Comparison of ENCODE assay signal across 8 cellular contexts in genomic region chr17:79812969-79813825, GRCh38. TPM values are rescaled to one million over a fixed set of nuclear protein-coding genes. Genes with fewer than 3 reads are reported as not detected.
DNase-seq lines count a peak whose midpoint lies in the region; ATAC-seq and TF ChIP-seq lines count a peak whose summit lies in the region.

No MANE protein-coding gene starts in this region.

- H3K4me1 Mint-ChIP-seq in activated T-cell treated with anti-CD3 and anti-CD28 coated beads, Interleukin-2, amount 50 U/mL, for 72 hours (ENCODE audit: low read depth): peaks cover 35% of the 10 kb centered on the region
- peaks cover 11% of the 10 kb centered on the region for H3K4me1 Mint-ChIP-seq in glutamatergic neuron (ENCODE audit: low read depth, unreplicated experiment)

- H3K9ac ChIP-seq in SK-N-SH: peak overlapping the region; percentile 34; the same call in 1 of the 2 replicates

- TF ChIP-seq POLR2A in GM18505 (IDR thresholded peaks at IDR 0.05; ENCODE audit: borderline replicate concordance, extremely low read depth, insufficient read depth, insufficient read length) (no peak), gastroesophageal sphincter (IDR thresholded peaks at IDR 0.05) (no peak)

- peaks cover 0 to 3% of the 10 kb centered on the region in 2 donors for H3K36me3 Mint-ChIP-seq in activated T-cell treated with anti-CD3 and anti-CD28 coated beads, Interleukin-2, amount 50 U/mL, for 72 hours (ENCODE audit: insufficient read depth in 2 of 2)
- no peaks in the 10 kb centered on the region for H3K36me3 Mint-ChIP-seq in glutamatergic neuron (ENCODE audit: unreplicated experiment)

- no peak for ATAC-seq in activated T-cell treated with anti-CD3 and anti-CD28 coated beads, Interleukin-2, amount 50 U/mL, for 72 hours (replicated peaks in 1 of 2)
- ATAC-seq in thoracic aorta (ENCODE audit: insufficient number of reproducible peaks, low FRiP score, low read depth) (no peak), GM18505 (IDR thresholded peaks at IDR 0.05; ENCODE audit: unreplicated experiment) (no peak), HG02588 (IDR thresholded peaks at IDR 0.05; ENCODE audit: unreplicated experiment) (no peak), gastroesophageal sphincter (no peak)

- peaks cover 19% of the 10 kb centered on the region for H3F3A ChIP-seq in SK-N-SH (replicated peaks; ENCODE audit: insufficient read depth)

- H3K27me3 Mint-ChIP-seq in activated T-cell treated with anti-CD3 and anti-CD28 coated beads, Interleukin-2, amount 50 U/mL, for 72 hours (ENCODE audit: low read depth): peaks cover 57% of the 10 kb centered on the region
- H3K27me3 Mint-ChIP-seq in glutamatergic neuron (ENCODE audit: unreplicated experiment): peaks cover 29% of the 10 kb centered on the region

- H4K20me1 ChIP-seq in SK-N-SH (ENCODE audit: insufficient read depth): no peaks in the 10 kb centered on the region

- H3K27me3 ChIP-seq in SK-N-SH (ENCODE audit: insufficient read depth) (peaks cover 17% of the 10 kb centered on the region), thoracic aorta (replicated peaks; ENCODE audit: insufficient read depth) (peaks cover 40% of the 10 kb centered on the region), gastroesophageal sphincter (peaks cover 98% of the 10 kb centered on the region)

- H3K27ac Mint-ChIP-seq in activated T-cell treated with anti-CD3 and anti-CD28 coated beads, Interleukin-2, amount 50 U/mL, for 72 hours: no peak overlapping the region
- no peak overlapping the region for H3K27ac Mint-ChIP-seq in glutamatergic neuron (ENCODE audit: unreplicated experiment)

- DNase-seq in activated T-cell treated with anti-CD3 and anti-CD28 coated beads, Interleukin-2, amount 50 U/mL, for 72 hours: no peak
- DNase-seq in activated T-cell treated with anti-CD3 and anti-CD28 coated beads for 4 hours (no peak), SK-N-SH (peak; percentile 91), glutamatergic neuron (peak; percentile 55), thoracic aorta (ENCODE audit: low spot score) (no peak)

- H3K4me3 Mint-ChIP-seq in activated T-cell treated with anti-CD3 and anti-CD28 coated beads, Interleukin-2, amount 50 U/mL, for 72 hours: peak overlapping the region; percentile 73 to 76
- H3K4me3 Mint-ChIP-seq in glutamatergic neuron (ENCODE audit: unreplicated experiment): peak overlapping the region; percentile 82

- 18% methylated on average over 29 of the region's 102 CpGs for WGBS in SK-N-SH (ENCODE audit: low lambda C conversion rate)
- no CpG with 5 or more reads among the region's 102 CpGs for WGBS in gastroesophageal sphincter (ENCODE audit: low coverage in 1 of 2), 2 donors

- H3K9me2 ChIP-seq in SK-N-SH: no peaks in the 10 kb centered on the region

- TF ChIP-seq EP300 in SK-N-SH (IDR thresholded peaks at IDR 0.05; ENCODE audit: borderline replicate concordance in 1 of 2, low read depth in 1 of 2, low read length in 1 of 2) (no peak), gastroesophageal sphincter (IDR thresholded peaks at IDR 0.05) (no peak)

- CTCF ChIA-PET in SK-N-SH (lab: Yijun Ruan, JAX): interaction anchor here (0.6 to 14.7 kb wide), 15 partner anchors 6 to 195 kb away, joined by 3 to 274 read pairs (median 20); partner anchors contain the start of genes CBX2, CBX4 and CBX8

- TF ChIP-seq CTCF in SK-N-SH (IDR thresholded peaks at IDR 0.05) (no peak), glutamatergic neuron (IDR thresholded peaks at IDR 0.05; ENCODE audit: partially characterized antibody, unreplicated experiment) (no peak), thoracic aorta (IDR thresholded peaks at IDR 0.05) (no peak), gastroesophageal sphincter (IDR thresholded peaks at IDR 0.05) (no peak)

- no peak for TF ChIP-seq RAD21 in SK-N-SH (IDR thresholded peaks at IDR 0.05; ENCODE audit: low read length)

- H2AFZ ChIP-seq in SK-N-SH (ENCODE audit: low read depth): peak overlapping the region; percentile 94; the same call in 1 of the 2 replicates

- H3K9me3 ChIP-seq in SK-N-SH: no peaks in the 10 kb centered on the region
- no peaks in the 10 kb centered on the region for H3K9me3 ChIP-seq in thoracic aorta
- H3K9me3 ChIP-seq in gastroesophageal sphincter: no peaks in the 10 kb centered on the region

- H3K4me3 ChIP-seq in SK-N-SH (ENCODE audit: low read depth in 2 of 2, low read length in 1 of 2) (peak overlapping the region in 1 of 2 experiments; percentile 47; a peak in 2 of 4 replicates), thoracic aorta (peak overlapping the region; percentile 47), gastroesophageal sphincter (peak overlapping the region in 1 of 2 donors; percentile 43)

- POLR2A ChIA-PET in SK-N-SH (lab: Yijun Ruan, JAX): interaction anchor here (0.8 to 6.3 kb wide), 9 partner anchors 15 to 78 kb away, joined by 3 to 93 read pairs (median 4); partner anchors contain the start of genes CBX4 and CBX8

- H3K4me1 ChIP-seq in SK-N-SH (ENCODE audit: control insufficient read depth in 1 of 2, insufficient read depth in 2 of 2, low read depth in 1 of 2, low read length in 1 of 2) (peaks cover 15 to 41% of the 10 kb centered on the region in 2 experiments), thoracic aorta (ENCODE audit: control insufficient read depth in 1 of 2, low read depth in 2 of 2) (peaks cover 18 to 37% of the 10 kb centered on the region in 2 donors), gastroesophageal sphincter (peaks cover 0 to 69% (median 35%) of the 10 kb centered on the region in 3 donors)

- no peaks in the 10 kb centered on the region for H3K79me2 ChIP-seq in SK-N-SH (ENCODE audit: insufficient read depth)

- H3K9me3 Mint-ChIP-seq in activated T-cell treated with anti-CD3 and anti-CD28 coated beads, Interleukin-2, amount 50 U/mL, for 72 hours: no peaks in the 10 kb centered on the region
- peaks cover 8% of the 10 kb centered on the region for H3K9me3 Mint-ChIP-seq in glutamatergic neuron (ENCODE audit: unreplicated experiment)

- peak overlapping the region; percentile 55; the same call in 1 of the 2 replicates for H3K4me2 ChIP-seq in SK-N-SH

- H3K36me3 ChIP-seq in SK-N-SH (replicated peaks in 1 of 2; ENCODE audit: control insufficient read depth in 1 of 2, insufficient read depth in 2 of 2, low read length in 1 of 2) (no peaks in the 10 kb centered on the region), thoracic aorta (no peaks in the 10 kb centered on the region), gastroesophageal sphincter (no peaks in the 10 kb centered on the region)

- H3K27ac ChIP-seq in SK-N-SH (ENCODE audit: low read depth in 2 of 2, low read length in 1 of 2): peak overlapping the region in 1 of 2 experiments; percentile 90; a peak in 2 of 4 replicates
- no peak overlapping the region for H3K27ac ChIP-seq in thoracic aorta
- H3K27ac ChIP-seq in gastroesophageal sphincter: no peak overlapping the region

TF ChIP-seq in SK-N-SH, 30 proteins besides CTCF, POLR2A, EP300 and RAD21 (continues in another document):
- no peak for TF ChIP-seq USF2 (IDR thresholded peaks at IDR 0.05; ENCODE audit: borderline replicate concordance, low read depth, low read length)
- TF ChIP-seq FOSL2 (IDR thresholded peaks at IDR 0.05; ENCODE audit: borderline replicate concordance, low read depth): no peak
- peak; percentile 83 for TF ChIP-seq TAF1 (IDR thresholded peaks at IDR 0.05; ENCODE audit: borderline replicate concordance, low read depth, low read length)
- TF ChIP-seq PBX3 (IDR thresholded peaks at IDR 0.05): no peak
- TF ChIP-seq YY1 (IDR thresholded peaks at IDR 0.05; ENCODE audit: low read depth): peak; percentile 80; the same call in 1 of the 2 replicates
- no peak for TF ChIP-seq TEAD4 (IDR thresholded peaks at IDR 0.05; ENCODE audit: borderline replicate concordance, insufficient read depth)

RNA-seq across cellular contexts. Expression of gene CBX8, which starts 16.3 kb away (rescaled TPM):
- 1 to 10 TPM; 6.0 to 7.2 TPM for total RNA-seq in activated T-cell treated with anti-CD3 and anti-CD28 coated beads, Interleukin-2, amount 50 U/mL, for 72 hours
- 2.1 and 2.9 TPM in 2 replicates for polyA plus RNA-seq in SK-N-SH (2012; rRNA removed)
- 2.0 and 2.8 TPM in 2 replicates for polyA plus RNA-seq in SK-N-SH (2012; cell fraction: cytosol; rRNA removed)
- 6.1 and 6.5 TPM in 2 replicates for polyA plus RNA-seq in SK-N-SH (2012; cell fraction: nucleus; rRNA removed)
- total RNA-seq in glutamatergic neuron (ENCODE audit: unreplicated experiment): 13.8 TPM
- 1 to 10 TPM in 1 of 2 donors, under 1 TPM in 1; 0.71 to 7.4 TPM for total RNA-seq in thoracic aorta
- 10 to 100 TPM in 1 of 4 donors, 1 to 10 TPM in 2, under 1 TPM in 1; 0.40 to 10.6 (median 3.9) TPM for total RNA-seq in gastroesophageal sphincter

RNA-seq across cellular contexts. Expression of gene CBX4, which starts 26.0 kb away (rescaled TPM):
- total RNA-seq in activated T-cell treated with anti-CD3 and anti-CD28 coated beads, Interleukin-2, amount 50 U/mL, for 72 hours: 10 to 100 TPM; 38.3 to 45.8 TPM
- 16.6 and 21.9 TPM in 2 replicates for polyA plus RNA-seq in SK-N-SH (2012; rRNA removed)
- 11.0 and 13.2 TPM in 2 replicates for polyA plus RNA-seq in SK-N-SH (2012; cell fraction: cytosol; rRNA removed)
- polyA plus RNA-seq in SK-N-SH (2012; cell fraction: nucleus; rRNA removed): 23.6 and 29.2 TPM in 2 replicates
- total RNA-seq in glutamatergic neuron (ENCODE audit: unreplicated experiment): 19.3 TPM
- total RNA-seq in thoracic aorta: 10 to 100 TPM in 1 of 2 donors, 1 to 10 TPM in 1; 6.2 to 10.4 TPM
- 10 to 100 TPM in 2 of 4 donors, 1 to 10 TPM in 2; 6.7 to 11.5 (median 10.0) TPM for total RNA-seq in gastroesophageal sphincter

RNA-seq across cellular contexts. Expression of gene CBX2, which starts 35.2 kb away (rescaled TPM):
- 1 to 10 TPM; 2.4 to 5.6 TPM for total RNA-seq in activated T-cell treated with anti-CD3 and anti-CD28 coated beads, Interleukin-2, amount 50 U/mL, for 72 hours
- polyA plus RNA-seq in SK-N-SH (2012; rRNA removed): 19.7 and 22.4 TPM in 2 replicates
- 9.7 and 13.6 TPM in 2 replicates for polyA plus RNA-seq in SK-N-SH (2012; cell fraction: cytosol; rRNA removed)
- 42.0 and 52.6 TPM in 2 replicates for polyA plus RNA-seq in SK-N-SH (2012; cell fraction: nucleus; rRNA removed)
- total RNA-seq in glutamatergic neuron (ENCODE audit: unreplicated experiment) (78.8 TPM), thoracic aorta (under 1 TPM in 1 of 2 donors, not detected in 1; 0.14 TPM), gastroesophageal sphincter (1 to 10 TPM in 3 of 4 donors, under 1 TPM in 1; 0.81 to 2.5 (median 2.0) TPM)

Comparison
In these comparisons a context has a peak if more than half of its experiments do, and no peak if none do; other contexts are left out.
1. DNase-seq: peak in SK-N-SH (single experiment) and glutamatergic neuron (single experiment); none in activated T-cell treated with anti-CD3 and anti-CD28 coated beads, Interleukin-2, amount 50 U/mL, for 72 hours (0 of 2), activated T-cell treated with anti-CD3 and anti-CD28 coated beads for 4 hours (single experiment) and thoracic aorta (single experiment).
2. RNA of gene CBX2, which starts 35.2 kb away (total RNA-seq): 78.8 TPM in glutamatergic neuron (single experiment); 2.4 to 5.6 TPM in activated T-cell treated with anti-CD3 and anti-CD28 coated beads, Interleukin-2, amount 50 U/mL, for 72 hours, 0.81 to 2.5 TPM in gastroesophageal sphincter and 0.14 TPM in thoracic aorta; every median in the first group is over 10 times any median in the second.